11 cellular contexts compared by ENCODE assay signal in genomic region chr18:23225518-23225917, GRCh38.
A peak's percentile ranks its signal among the peaks of the same experiment; 100 is the strongest.
DNase-seq lines count a peak whose midpoint lies in the region; ATAC-seq and TF ChIP-seq lines count a peak whose summit lies in the region.
"Had no signal": no experiment of that assay in that cellular context is flagged by ENCODE, and none has a peak within 500 bp of the region (broad histone marks: within the 10 kb centered on the region; RNA-seq: fewer than 3 reads in every experiment).

No MANE protein-coding gene starts in this region.

- no peak for ATAC-seq in activated CD4-positive, alpha-beta T cell treated with anti-CD3 and anti-CD28 coated beads for 36 hours

- H3K9me3 ChIP-seq in thymus (ENCODE audit: control insufficient read depth) = no peaks in the 10 kb centered on the region

- H3K36me3 ChIP-seq in thymus (ENCODE audit: control insufficient read depth, insufficient read depth) = no peaks in the 10 kb centered on the region

- H3K27ac ChIP-seq in angular gyrus (ENCODE audit: low read depth, low read length) (peak overlapping the region; percentile 78), thymus (ENCODE audit: low read depth) (peak overlapping the region; percentile 56)

- intact Hi-C loops in activated CD4-positive, alpha-beta T cell treated with anti-CD3 and anti-CD28 coated beads for 36 hours (cut with DNase I, micrococcal nuclease) = no loop called here

- H3K27me3 ChIP-seq in thymus (ENCODE audit: control insufficient read depth, insufficient read depth) = no peaks in the 10 kb centered on the region

- no peak overlapping the region for H3K4me3 Mint-ChIP-seq in activated CD4-positive, alpha-beta T cell treated with anti-CD3 and anti-CD28 coated beads for 36 hours
- no peak overlapping the region for H3K4me3 Mint-ChIP-seq in activated CD4-positive, alpha-beta T cell treated with anti-CD3 and anti-CD28 coated beads, Interleukin-2, amount 10 ng/mL, durations not matched to agents 7 days and 5 days
- no peak overlapping the region for H3K4me3 Mint-ChIP-seq in immature natural killer cell

- H3K36me3 Mint-ChIP-seq in activated CD4-positive, alpha-beta T cell treated with anti-CD3 and anti-CD28 coated beads for 36 hours (ENCODE audit: low read depth) = peaks cover 8% of the 10 kb centered on the region
- H3K36me3 Mint-ChIP-seq in activated CD4-positive, alpha-beta T cell treated with anti-CD3 and anti-CD28 coated beads, Interleukin-2, amount 10 ng/mL, durations not matched to agents 7 days and 5 days (ENCODE audit: low read depth) = peaks cover 7% of the 10 kb centered on the region
- no peaks in the 10 kb centered on the region for H3K36me3 Mint-ChIP-seq in immature natural killer cell

- peaks cover 3% of the 10 kb centered on the region for H3K4me1 ChIP-seq in thymus (ENCODE audit: control insufficient read depth, insufficient read depth, low read length)

- no peak for DNase-seq in activated CD4-positive, alpha-beta T cell treated with anti-CD3 and anti-CD28 coated beads for 36 hours
- DNase-seq in activated CD4-positive, alpha-beta T cell treated with anti-CD3 and anti-CD28 coated beads, Interleukin-2, amount 10 ng/mL, durations not matched to agents 7 days and 5 days = no peak
- DNase-seq in immature natural killer cell (no peak), DMS153 treated with DMSO at 0.1 percent for 48 hours (lab: John Stamatoyannopoulos, UW; ENCODE audit: unreplicated experiment) (no peak), GM20000 (ENCODE audit: low spot score) (no peak), DMS153 (lab: John Stamatoyannopoulos, UW) (no peak)
- DNase-seq: 8988T; activated CD8-positive, alpha-beta memory T cell treated with anti-CD3 and anti-CD28 coated beads for 24 hours; NCI-H748 treated with DMSO at 0.1 percent for 48 hours had no signal

- CTCF ChIA-PET in activated CD4-positive, alpha-beta T cell treated with anti-CD3 and anti-CD28 coated beads for 36 hours (lab: Charles Lee) = interaction anchor here (0.6 to 1.4 kb wide), 3 partner anchors 10 to 194 kb away, joined by 3 to 4 read pairs (median 4); no protein-coding TSS in a partner anchor
- CTCF ChIA-PET in activated CD4-positive, alpha-beta T cell treated with anti-CD3 and anti-CD28 coated beads, Interleukin-2, amount 10 ng/mL, durations not matched to agents 7 days and 5 days (lab: Charles Lee) = interaction anchor here (1.0 to 1.3 kb wide), 4 partner anchors 9 to 48 kb away, joined by 3 to 4 read pairs (median 3); no protein-coding TSS in a partner anchor

- 97% methylated on average over 2 of the region's 2 CpGs for WGBS in thymus

- TF ChIP-seq CTCF in GM20000 (IDR thresholded peaks at IDR 0.05; ENCODE audit: extremely low read depth, missing control alignments) = no peak

- H3K9me3 Mint-ChIP-seq in activated CD4-positive, alpha-beta T cell treated with anti-CD3 and anti-CD28 coated beads for 36 hours (ENCODE audit: low read depth) = peaks cover under 1% of the 10 kb centered on the region
- H3K9me3 Mint-ChIP-seq in activated CD4-positive, alpha-beta T cell treated with anti-CD3 and anti-CD28 coated beads, Interleukin-2, amount 10 ng/mL, durations not matched to agents 7 days and 5 days = no peaks in the 10 kb centered on the region
- no peaks in the 10 kb centered on the region for H3K9me3 Mint-ChIP-seq in immature natural killer cell

- H3K4me1 Mint-ChIP-seq in activated CD4-positive, alpha-beta T cell treated with anti-CD3 and anti-CD28 coated beads for 36 hours = peaks cover 45% of the 10 kb centered on the region
- peaks cover 38% of the 10 kb centered on the region for H3K4me1 Mint-ChIP-seq in activated CD4-positive, alpha-beta T cell treated with anti-CD3 and anti-CD28 coated beads, Interleukin-2, amount 10 ng/mL, durations not matched to agents 7 days and 5 days
- H3K4me1 Mint-ChIP-seq in immature natural killer cell = peaks cover 12% of the 10 kb centered on the region in 2 donors

- H3K27me3 Mint-ChIP-seq in activated CD4-positive, alpha-beta T cell treated with anti-CD3 and anti-CD28 coated beads for 36 hours = no peaks in the 10 kb centered on the region
- H3K27me3 Mint-ChIP-seq in activated CD4-positive, alpha-beta T cell treated with anti-CD3 and anti-CD28 coated beads, Interleukin-2, amount 10 ng/mL, durations not matched to agents 7 days and 5 days = no peaks in the 10 kb centered on the region
- H3K27me3 Mint-ChIP-seq in immature natural killer cell (ENCODE audit: low read depth in 3 of 3) = peaks cover 0 to 4% (median 4%) of the 10 kb centered on the region in 3 donors

- peak overlapping the region; percentile 17 for H3K27ac Mint-ChIP-seq in activated CD4-positive, alpha-beta T cell treated with anti-CD3 and anti-CD28 coated beads for 36 hours
- no peak overlapping the region for H3K27ac Mint-ChIP-seq in activated CD4-positive, alpha-beta T cell treated with anti-CD3 and anti-CD28 coated beads, Interleukin-2, amount 10 ng/mL, durations not matched to agents 7 days and 5 days
- H3K27ac Mint-ChIP-seq in immature natural killer cell = peak overlapping the region in 4 of 6 donors; percentile 42 to 64 (median 57)

- POLR2A ChIA-PET in activated CD4-positive, alpha-beta T cell treated with anti-CD3 and anti-CD28 coated beads for 36 hours (lab: Charles Lee) = no interaction called here
- POLR2A ChIA-PET in activated CD4-positive, alpha-beta T cell treated with anti-CD3 and anti-CD28 coated beads, Interleukin-2, amount 10 ng/mL, durations not matched to agents 7 days and 5 days (lab: Charles Lee) = no interaction called here

- no peak overlapping the region for H3K4me3 ChIP-seq in thymus (ENCODE audit: low read length)
